ENCODE assay signal across 15 cellular contexts in the genomic region with DNA sequence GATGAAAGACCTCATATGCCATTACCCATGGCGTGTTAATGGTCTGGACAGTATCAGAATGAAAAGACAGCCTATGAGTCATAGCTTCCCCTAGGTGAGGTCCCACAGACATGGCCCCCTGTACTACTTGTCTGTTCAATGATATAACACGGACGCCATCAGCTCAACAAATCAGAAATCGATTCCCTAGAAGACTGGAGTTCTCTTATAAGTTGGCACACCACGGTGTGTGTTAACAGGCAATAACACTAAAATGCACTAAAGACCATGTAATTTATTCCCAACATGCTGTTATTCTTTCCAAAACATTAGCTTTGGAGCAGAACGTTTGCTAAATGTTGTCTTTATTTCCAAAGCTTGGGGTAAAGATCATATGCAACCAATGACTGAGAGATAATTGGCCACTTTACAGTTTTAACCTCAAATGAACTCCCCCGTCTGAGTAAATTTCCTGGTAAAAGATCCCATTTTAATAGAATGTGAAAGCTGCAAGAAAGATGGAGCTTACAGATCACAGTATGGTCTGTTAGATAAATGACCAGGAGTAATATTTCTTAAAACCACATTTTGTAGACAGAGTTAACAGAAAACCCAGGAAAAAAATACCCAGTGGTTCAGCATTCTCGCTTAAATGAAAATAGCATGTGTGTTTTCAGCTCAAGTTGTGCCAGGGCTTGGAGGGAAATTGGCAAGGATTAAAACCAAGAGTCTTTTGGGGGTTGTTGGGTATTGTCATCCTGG.
"Had no signal": no experiment of that assay in that cellular context is flagged by ENCODE, and none has a peak within 500 bp of the region (broad histone marks: within the 10 kb centered on the region; RNA-seq: fewer than 3 reads in every experiment).

No MANE protein-coding gene starts in this region.

- H3K9me3 ChIP-seq: tibial artery had no signal

- H3K9ac ChIP-seq: parathyroid adenoma had no signal

- H3K79me2 ChIP-seq: parathyroid adenoma had no signal

- H3K27ac ChIP-seq: cardiac muscle cell, epithelial cell of prostate, left lung, parathyroid adenoma, tibial artery had no signal

- H3K27me3 ChIP-seq: cardiac muscle cell, left lung, tibial artery had no signal

- H3K4me3 ChIP-seq: cardiac muscle cell, left lung, tibial artery had no signal

- DNase-seq: activated CD4-positive, alpha-beta T cell treated with anti-CD3 and anti-CD28 coated beads for 36 hours; activated CD4-positive, alpha-beta T cell treated with anti-CD3 and anti-CD28 coated beads, Interleukin-2, amount 50 U/mL, for 48 hours; activated T-cell treated with anti-CD3 and anti-CD28 coated beads for 4 hours; amygdala; endodermal cell; foreskin melanocyte; hypothalamus; left lung; mammary epithelial cell; midbrain; stimulated activated CD4-positive, alpha-beta T cell treated with anti-CD3 and anti-CD28 coated beads, Interleukin-4, amount 100 ng/mL, for 4 hours; tibial artery had no signal

- H3K36me3 ChIP-seq: cardiac muscle cell, left lung, tibial artery had no signal

- H2AFZ ChIP-seq: parathyroid adenoma had no signal

- H3K4me1 ChIP-seq: left lung, parathyroid adenoma had no signal
